ENCODE assay signal across 1 cellular context in genomic region chr5:82023530-82024095, GRCh38.
TF ChIP-seq lines count a peak whose summit lies in the region.

No MANE protein-coding gene starts in this region.

TF ChIP-seq in H1, 55 proteins besides CTCF, POLR2A, EP300 and RAD21:
- TF ChIP-seq POLR2AphosphoS5 (IDR thresholded peaks at IDR 0.05; ENCODE audit: low read depth, low read length) (no peak), CEBPB (IDR thresholded peaks at IDR 0.05; ENCODE audit: low read depth, low read length) (peak; percentile 80)
